11 cellular contexts compared by ENCODE assay signal in genomic region chr20:56414842-56415765, GRCh38. TPM values are rescaled to one million over a fixed set of nuclear protein-coding genes. Genes with fewer than 3 reads are reported as not detected.
DNase-seq lines count a peak whose midpoint lies in the region; ATAC-seq, FAIRE-seq and TF ChIP-seq lines count a peak whose summit lies in the region.
"Had no signal": no experiment of that assay in that cellular context is flagged by ENCODE, and none has a peak within 500 bp of the region (broad histone marks: within the 10 kb centered on the region; RNA-seq: fewer than 3 reads in every experiment).

No MANE protein-coding gene starts in this region.

- peak overlapping the region; percentile 88 for H3K27ac ChIP-seq in IMR-90 (ENCODE audit: insufficient read depth, low read length)
- no peak overlapping the region for H3K27ac ChIP-seq in kidney (ENCODE audit: low read depth in 2 of 2, low read length in 2 of 2)
- H3K27ac ChIP-seq: tibial nerve had no signal

- H4K8ac ChIP-seq in IMR-90 (ENCODE audit: low read depth in 2 of 2, low read length in 2 of 2): peak overlapping the region; percentile 90 to 92

- peaks cover 34 to 62% of the 10 kb centered on the region in 2 experiments for H3K79me1 ChIP-seq in IMR-90 (ENCODE audit: low read depth in 1 of 2, low read length in 2 of 2)

- peak overlapping the region; percentile 99 for H3K4ac ChIP-seq in IMR-90 (ENCODE audit: low read depth, low read length)

- peak overlapping the region; percentile 77 for H4K5ac ChIP-seq in IMR-90 (ENCODE audit: low read depth, low read length)

- peak overlapping the region; percentile 96 for H2BK5ac ChIP-seq in IMR-90 (ENCODE audit: low read depth, low read length, poor library complexity, severe bottlenecking)

- WGBS in IMR-90 (ENCODE audit: extremely low coverage in 2 of 2, insufficient read length in 1 of 2), 2 experiments: 73% methylated on average over 3 of the region's 12 CpGs; no CpG with 5 or more reads in 1 of the 2 experiments

- H3K18ac ChIP-seq in IMR-90 (ENCODE audit: low read depth, low read length): peak overlapping the region; percentile 93

- H4K91ac ChIP-seq in IMR-90 (ENCODE audit: insufficient read depth, low read depth, low read length): peak overlapping the region; percentile 98

- H4K20me1 ChIP-seq in IMR-90 (ENCODE audit: insufficient read depth, low read length): no peaks in the 10 kb centered on the region

- CTCF ChIA-PET in IMR-90 (lab: Yijun Ruan, JAX): no interaction called here

- H3K14ac ChIP-seq in IMR-90 (replicated peaks; ENCODE audit: low read depth, low read length): peak overlapping the region; percentile 94

- H3K9ac ChIP-seq in IMR-90 (ENCODE audit: low read depth, low read length) (peak overlapping the region; percentile 28; the same call in 1 of the 2 replicates), kidney (ENCODE audit: low read length in 2 of 2) (no peak overlapping the region)

- peak overlapping the region; percentile 65 to 86 for H3K4me3 Mint-ChIP-seq in activated T-cell treated with anti-CD3 and anti-CD28 coated beads, Interleukin-2, amount 50 U/mL, for 72 hours

- peak overlapping the region; percentile 96 for H2BK15ac ChIP-seq in IMR-90 (ENCODE audit: low read depth, low read length)

- no peaks in the 10 kb centered on the region for H3K27me3 ChIP-seq in IMR-90 (ENCODE audit: control insufficient read depth, insufficient read depth, low read length)
- H3K27me3 ChIP-seq: tibial nerve had no signal

- no TSS peak for BruUV-seq in IMR-90 (replicated peaks; lab: Mats Ljungman, UMichigan)

- ATAC-seq in IMR-90 (ENCODE audit: low read depth) (peak; percentile 74), HG03196 (IDR thresholded peaks at IDR 0.05; ENCODE audit: unreplicated experiment) (no peak), GM18873 (IDR thresholded peaks at IDR 0.05; ENCODE audit: low FRiP score, unreplicated experiment) (no peak), GM19023 (IDR thresholded peaks at IDR 0.05; ENCODE audit: unreplicated experiment) (no peak)
- ATAC-seq in activated T-cell treated with anti-CD3 and anti-CD28 coated beads, Interleukin-2, amount 50 U/mL, for 72 hours (replicated peaks in 1 of 2): peak; percentile 82 to 86

- peaks cover 32% of the 10 kb centered on the region for H3K9me1 ChIP-seq in IMR-90 (ENCODE audit: insufficient read depth, low read length)

- H2AK9ac ChIP-seq in IMR-90 (replicated peaks; ENCODE audit: low read depth, low read length, poor library complexity): peak overlapping the region; percentile 43

- peak overlapping the region; percentile 99 for H2AK5ac ChIP-seq in IMR-90 (ENCODE audit: low read depth, low read length)

- peaks cover 18% of the 10 kb centered on the region for H3K36me3 ChIP-seq in IMR-90 (ENCODE audit: control insufficient read depth, insufficient read depth, low read length)
- H3K36me3 ChIP-seq in kidney (ENCODE audit: control insufficient read depth in 1 of 2, insufficient read depth in 2 of 2, low read length in 2 of 2): no peaks in the 10 kb centered on the region

- POLR2A ChIA-PET in IMR-90 (lab: Charles Lee; ENCODE audit: unreplicated experiment): interaction anchor here (0.5 to 1.5 kb wide), 3 partner anchors 18 to 36 kb away, joined by 3 to 7 read pairs (median 5); no protein-coding TSS in a partner anchor

- DNase-seq in IMR-90 (peak; percentile 97), fibroblast of pulmonary artery (ENCODE audit: low read depth) (peak; percentile 82), kidney (no peak)
- DNase-seq in activated T-cell treated with anti-CD3 and anti-CD28 coated beads, Interleukin-2, amount 50 U/mL, for 72 hours: peak; percentile 75 to 79
- DNase-seq in stimulated activated CD8-positive, alpha-beta memory T cell treated with anti-CD3 and anti-CD28 coated beads, Interleukin-12 subunit alpha, Interleukin-12 subunit beta, amount 100 ng/mL, for 24 hours (ENCODE audit: extremely low read depth): peak; percentile 32
- DNase-seq: activated CD4-positive, CD25-positive, alpha-beta regulatory T cell treated with anti-CD3 and anti-CD28 coated beads, Interleukin-2, amount 50 U/mL, for 72 hours; NK-92 treated with Interleukin-12 subunit alpha and Interleukin-12 subunit beta, amount 100 ng/mL, for 24 hours had no signal

- in situ Hi-C loops in IMR-90 (cut with MboI; ENCODE audit: low sequenced_read_pairs): no loop called here

- TF ChIP-seq RAD21 in IMR-90 (IDR thresholded peaks at IDR 0.05; ENCODE audit: low read length): no peak

- H3K4me2 ChIP-seq in IMR-90 (ENCODE audit: low read depth, low read length): peak overlapping the region; percentile 55

- H3K27ac Mint-ChIP-seq in activated T-cell treated with anti-CD3 and anti-CD28 coated beads, Interleukin-2, amount 50 U/mL, for 72 hours: peak overlapping the region; percentile 90

- peak overlapping the region; percentile 82 for H3K56ac ChIP-seq in IMR-90 (ENCODE audit: extremely low read depth, insufficient read depth, low read length)

- peak; percentile 57 for TF ChIP-seq POLR2A in IMR-90 (IDR thresholded peaks at IDR 0.05; ENCODE audit: low read depth, low read length)

- H3K9me3 ChIP-seq in IMR-90 (ENCODE audit: control insufficient read depth, insufficient read depth, low read length): no peaks in the 10 kb centered on the region
- H3K9me3 ChIP-seq in kidney (ENCODE audit: control insufficient read depth in 1 of 2, low read length in 2 of 2): no peaks in the 10 kb centered on the region
- H3K9me3 ChIP-seq: tibial nerve had no signal

- H3K4me1 Mint-ChIP-seq in activated T-cell treated with anti-CD3 and anti-CD28 coated beads, Interleukin-2, amount 50 U/mL, for 72 hours (ENCODE audit: low read depth): peaks cover 83% of the 10 kb centered on the region

- peaks cover 1 to 3% of the 10 kb centered on the region in 2 donors for H3K9me3 Mint-ChIP-seq in activated T-cell treated with anti-CD3 and anti-CD28 coated beads, Interleukin-2, amount 50 U/mL, for 72 hours

- no peak for FAIRE-seq in kidney (lab: Jason Lieb, UNC)

- peaks cover 14 to 29% of the 10 kb centered on the region in 2 donors for H3K36me3 Mint-ChIP-seq in activated T-cell treated with anti-CD3 and anti-CD28 coated beads, Interleukin-2, amount 50 U/mL, for 72 hours (ENCODE audit: insufficient read depth in 2 of 2)

- H3K23ac ChIP-seq in IMR-90 (ENCODE audit: low read depth, low read length): peak overlapping the region; percentile 97

- no peaks in the 10 kb centered on the region for H3K27me3 Mint-ChIP-seq in activated T-cell treated with anti-CD3 and anti-CD28 coated beads, Interleukin-2, amount 50 U/mL, for 72 hours (ENCODE audit: low read depth)

- peak overlapping the region; percentile 98 for H2BK20ac ChIP-seq in IMR-90 (ENCODE audit: low read depth, low read length)

- peak overlapping the region; percentile 99 for H2BK120ac ChIP-seq in IMR-90 (ENCODE audit: low read depth, low read length)

- no peak overlapping the region for H3K4me3 ChIP-seq in IMR-90 (ENCODE audit: insufficient read depth, low read depth, low read length)
- H3K4me3 ChIP-seq in fibroblast of pulmonary artery (replicated peaks; ENCODE audit: low read depth, low read length): no peak overlapping the region
- H3K4me3 ChIP-seq in kidney (ENCODE audit: low read length in 2 of 2): no peak overlapping the region
- H3K4me3 ChIP-seq: tibial nerve had no signal

- no peak for TF ChIP-seq CTCF in IMR-90 (conservative IDR thresholded peaks at IDR 0.05; ENCODE audit: low read depth, low read length)
- TF ChIP-seq CTCF in fibroblast of pulmonary artery (IDR thresholded peaks at IDR 0.05; ENCODE audit: low read length, missing control alignments): no peak
- no peak for TF ChIP-seq CTCF in kidney (IDR thresholded peaks at IDR 0.05; ENCODE audit: borderline replicate concordance, extremely low read depth, insufficient read depth)

- dilution Hi-C loops in IMR-90 (cut with HindIII; ENCODE audit: low sequenced_read_pairs, unreplicated experiment): no loop called here

- H2AFZ ChIP-seq in IMR-90 (replicated peaks; ENCODE audit: low read length, poor library complexity): peak overlapping the region; percentile 46

- intact Hi-C loops in IMR-90 (cut with micrococcal nuclease) (loop anchor here (1.0 kb wide), 1 partner anchor 24 kb away; no protein-coding TSS in a partner anchor), kidney (cut with DNase I) (no loop called here)

- H3K4me1 ChIP-seq in IMR-90 (ENCODE audit: control insufficient read depth, insufficient read depth, low read length): peaks cover 37% of the 10 kb centered on the region
- no peaks in the 10 kb centered on the region for H3K4me1 ChIP-seq in kidney (ENCODE audit: control insufficient read depth in 1 of 2, insufficient read depth in 1 of 2, low read depth in 1 of 2, low read length in 2 of 2)

RNA-seq across cellular contexts. Expression of gene CASS4, which starts 3.0 kb away (rescaled TPM):
- 25.8 and 26.1 TPM in 2 replicates for total RNA-seq in IMR-90 (2012; rRNA removed)
- polyA plus RNA-seq in IMR-90 (2012; rRNA removed): 26.5 and 29.6 TPM in 2 replicates
- polyA plus RNA-seq in IMR-90 (2012; cell fraction: cytosol; rRNA removed): 12.7 and 19.2 TPM in 2 replicates
- 28.4 and 44.9 TPM in 2 replicates for polyA plus RNA-seq in IMR-90 (2012; cell fraction: nucleus; rRNA removed; ENCODE audit: low replicate concordance)
- total RNA-seq in activated T-cell treated with anti-CD3 and anti-CD28 coated beads, Interleukin-2, amount 50 U/mL, for 72 hours: 1 to 10 TPM; 3.5 to 6.9 TPM
- total RNA-seq in kidney: 3.0 TPM
- 0.22 TPM for polyA plus RNA-seq in kidney (ENCODE audit: insufficient read depth, low read depth, low replicate concordance)

RNA-seq across cellular contexts. Expression of gene CSTF1, which starts 22.7 kb away (rescaled TPM):
- total RNA-seq in IMR-90 (2012; rRNA removed): 86.4 and 105 TPM in 2 replicates
- 48.8 and 49.5 TPM in 2 replicates for polyA plus RNA-seq in IMR-90 (2012; rRNA removed)
- 24.3 and 40.6 TPM in 2 replicates for polyA plus RNA-seq in IMR-90 (2012; cell fraction: cytosol; rRNA removed)
- polyA plus RNA-seq in IMR-90 (2012; cell fraction: nucleus; rRNA removed; ENCODE audit: low replicate concordance): 28.6 and 46.9 TPM in 2 replicates
- 10 to 100 TPM; 63.7 to 74.5 TPM for total RNA-seq in activated T-cell treated with anti-CD3 and anti-CD28 coated beads, Interleukin-2, amount 50 U/mL, for 72 hours
- 30.7 TPM for total RNA-seq in kidney
- polyA plus RNA-seq in kidney (ENCODE audit: insufficient read depth, low read depth, low replicate concordance): 16.2 TPM

RNA-seq across cellular contexts. Expression of gene AURKA, which starts 23.1 kb away (rescaled TPM):
- total RNA-seq in IMR-90 (2012; rRNA removed) (83.3 and 88.0 TPM in 2 replicates), kidney (2.7 TPM)
- polyA plus RNA-seq in IMR-90 (2012; rRNA removed) (63.7 and 68.0 TPM in 2 replicates), kidney (ENCODE audit: insufficient read depth, low read depth, low replicate concordance) (3.3 TPM)
- polyA plus RNA-seq in IMR-90 (2012; cell fraction: cytosol; rRNA removed): 21.7 and 43.0 TPM in 2 replicates
- 13.7 and 69.2 TPM in 2 replicates for polyA plus RNA-seq in IMR-90 (2012; cell fraction: nucleus; rRNA removed; ENCODE audit: low replicate concordance)
- 100 to 1,000 TPM; 110 to 142 TPM for total RNA-seq in activated T-cell treated with anti-CD3 and anti-CD28 coated beads, Interleukin-2, amount 50 U/mL, for 72 hours

RNA-seq across cellular contexts. Expression of gene RTF2, which starts 53.3 kb away (rescaled TPM):
- 109 and 118 TPM in 2 replicates for total RNA-seq in IMR-90 (2012; rRNA removed)
- polyA plus RNA-seq in IMR-90 (2012; rRNA removed): 98.4 and 102 TPM in 2 replicates
- 73.2 and 76.9 TPM in 2 replicates for polyA plus RNA-seq in IMR-90 (2012; cell fraction: cytosol; rRNA removed)
- polyA plus RNA-seq in IMR-90 (2012; cell fraction: nucleus; rRNA removed; ENCODE audit: low replicate concordance): 59.0 and 86.9 TPM in 2 replicates
- 10 to 100 TPM; 80.8 to 82.7 TPM for total RNA-seq in activated T-cell treated with anti-CD3 and anti-CD28 coated beads, Interleukin-2, amount 50 U/mL, for 72 hours
- 75.1 TPM for total RNA-seq in kidney
- polyA plus RNA-seq in kidney (ENCODE audit: insufficient read depth, low read depth, low replicate concordance): 112 TPM

RNA-seq across cellular contexts. Expression of gene FAM210B, which starts 56.3 kb away (rescaled TPM):
- total RNA-seq in IMR-90 (2012; rRNA removed): 45.0 and 48.9 TPM in 2 replicates
- polyA plus RNA-seq in IMR-90 (2012; rRNA removed): 25.6 and 29.5 TPM in 2 replicates
- polyA plus RNA-seq in IMR-90 (2012; cell fraction: cytosol; rRNA removed): 13.0 and 17.9 TPM in 2 replicates
- 4.1 and 11.5 TPM in 2 replicates for polyA plus RNA-seq in IMR-90 (2012; cell fraction: nucleus; rRNA removed; ENCODE audit: low replicate concordance)
- total RNA-seq in activated T-cell treated with anti-CD3 and anti-CD28 coated beads, Interleukin-2, amount 50 U/mL, for 72 hours: 1 to 10 TPM; 4.6 to 4.9 TPM
- 27.2 TPM for total RNA-seq in kidney
- 34.5 TPM for polyA plus RNA-seq in kidney (ENCODE audit: insufficient read depth, low read depth, low replicate concordance)

Comparison
In these comparisons a context has a peak if more than half of its experiments do, and no peak if none do; other contexts are left out.
1. ATAC-seq: peak in IMR-90 (single experiment) and activated T-cell treated with anti-CD3 and anti-CD28 coated beads, Interleukin-2, amount 50 U/mL, for 72 hours (2 of 2); none in HG03196 (single experiment), GM18873 (single experiment) and GM19023 (single experiment).
2. RNA of gene AURKA, which starts 23.1 kb away (total RNA-seq): 110 to 142 TPM in activated T-cell treated with anti-CD3 and anti-CD28 coated beads, Interleukin-2, amount 50 U/mL, for 72 hours and 83.3 to 88.0 TPM in IMR-90; 2.7 TPM in kidney (single experiment); every median in the first group is over 10 times any median in the second.